In genomic region chr6:6919173-6919572, GRCh38 we compare ENCODE assay signal across 16 cellular contexts.
DNase-seq lines count a peak whose midpoint lies in the region; ATAC-seq and TF ChIP-seq lines count a peak whose summit lies in the region.
"Had no signal": no experiment of that assay in that cellular context is flagged by ENCODE, and none has a peak within 500 bp of the region (broad histone marks: within the 10 kb centered on the region; RNA-seq: fewer than 3 reads in every experiment).

No MANE protein-coding gene starts in this region.

- H3K4me3 ChIP-seq in PC-3 (ENCODE audit: low read length) (no peak overlapping the region), psoas muscle (no peak overlapping the region), subcutaneous abdominal adipose tissue (ENCODE audit: low read depth in 1 of 5, low read length in 5 of 5) (no peak overlapping the region), osteoblast (ENCODE audit: insufficient read depth, low read length) (no peak overlapping the region)
- H3K4me3 ChIP-seq: BLaER1, GM12878 had no signal

- intact Hi-C loops in PC-3 (cut with micrococcal nuclease) (loop anchor here (2.0 to 5.0 kb wide), 4 partner anchors 107 to 323 kb away; no protein-coding TSS in a partner anchor), psoas muscle (cut with DNase I) (no loop called here)

- DNase-seq in PC-3 (peak; percentile 65), psoas muscle (no peak), osteoblast (ENCODE audit: insufficient read length, low spot score, missing footprints) (no peak)
- no peak for DNase-seq in activated CD4-positive, CD25-positive, alpha-beta regulatory T cell (lab: John Stamatoyannopoulos, UW)
- DNase-seq: 8988T; BE2C; CD4-positive, alpha-beta memory T cell; COR-L47; DMS 273 treated with DMSO at 0.1 percent for 48 hours; DMS153; DMS79; GDM1 had no signal

- H3K9me3 ChIP-seq in PC-3 (ENCODE audit: low read length) (no peaks in the 10 kb centered on the region), psoas muscle (no peaks in the 10 kb centered on the region), subcutaneous abdominal adipose tissue (ENCODE audit: control insufficient read depth in 5 of 5, low read length in 5 of 5) (no peaks in the 10 kb centered on the region), osteoblast (ENCODE audit: low read depth, low read length) (no peaks in the 10 kb centered on the region)
- H3K9me3 ChIP-seq: BE2C had no signal

- H3F3A ChIP-seq in PC-3 (ENCODE audit: low read length, unreplicated experiment) = no peaks in the 10 kb centered on the region

- H2AFZ ChIP-seq in PC-3 (ENCODE audit: low read length) = no peak overlapping the region
- no peak overlapping the region for H2AFZ ChIP-seq in osteoblast (ENCODE audit: low read length)

- H3K27ac ChIP-seq in PC-3 (ENCODE audit: low read length) = peak overlapping the region; percentile 73
- H3K27ac ChIP-seq in psoas muscle = peak overlapping the region; percentile 21
- peak overlapping the region; percentile 58 for H3K27ac ChIP-seq in subcutaneous abdominal adipose tissue (ENCODE audit: low read depth, low read length)
- no peak overlapping the region for H3K27ac ChIP-seq in osteoblast (ENCODE audit: low read depth, low read length)
- H3K27ac ChIP-seq: BLaER1 had no signal

- H3K4me2 ChIP-seq in PC-3 (ENCODE audit: low read length) (peak overlapping the region; percentile 20), osteoblast (ENCODE audit: insufficient read depth, low read length) (no peak overlapping the region)
- H3K4me2 ChIP-seq: BLaER1 had no signal

- CTCF ChIA-PET in PC-3 (lab: Charles Lee) = no interaction called here

- H4K20me1 ChIP-seq in PC-3 (ENCODE audit: low read length) (no peaks in the 10 kb centered on the region), osteoblast (ENCODE audit: insufficient read depth, low read length) (no peaks in the 10 kb centered on the region)
- H4K20me1 ChIP-seq: BLaER1 had no signal

- no peaks in the 10 kb centered on the region for H3K27me3 ChIP-seq in PC-3 (ENCODE audit: low read length)
- no peaks in the 10 kb centered on the region for H3K27me3 ChIP-seq in psoas muscle (ENCODE audit: insufficient read depth in 3 of 3, low read length in 2 of 3)
- no peaks in the 10 kb centered on the region for H3K27me3 ChIP-seq in subcutaneous abdominal adipose tissue (ENCODE audit: control insufficient read depth in 5 of 5, insufficient read depth in 4 of 5, low read length in 5 of 5)
- no peaks in the 10 kb centered on the region for H3K27me3 ChIP-seq in osteoblast (ENCODE audit: insufficient read depth, low read length)
- H3K27me3 ChIP-seq: BE2C, BLaER1 had no signal

- TF ChIP-seq CTCF in PC-3 (conservative IDR thresholded peaks at IDR 0.05; ENCODE audit: low read depth, low read length) = no peak
- no peak for TF ChIP-seq CTCF in psoas muscle (IDR thresholded peaks at IDR 0.05)
- TF ChIP-seq CTCF in osteoblast (IDR thresholded peaks at IDR 0.05; ENCODE audit: extremely low read depth, low read depth, low read length) = no peak

- H3K4me1 ChIP-seq in PC-3 (ENCODE audit: insufficient read depth, low read length) = peaks cover 49% of the 10 kb centered on the region
- H3K4me1 ChIP-seq in psoas muscle = peaks cover 50% of the 10 kb centered on the region
- H3K4me1 ChIP-seq in subcutaneous abdominal adipose tissue (ENCODE audit: control insufficient read depth in 5 of 5, insufficient read depth in 5 of 5, low read length in 5 of 5) = peaks cover 10 to 45% (median 28%) of the 10 kb centered on the region in 5 donors
- peaks cover 10% of the 10 kb centered on the region for H3K4me1 ChIP-seq in osteoblast (ENCODE audit: insufficient read depth, low read length)
- H3K4me1 ChIP-seq: BE2C had no signal

- no peaks in the 10 kb centered on the region for H3K36me3 ChIP-seq in PC-3 (ENCODE audit: low read depth, low read length)
- no peaks in the 10 kb centered on the region for H3K36me3 ChIP-seq in psoas muscle (ENCODE audit: insufficient read depth in 1 of 2, low read depth in 1 of 2)
- no peaks in the 10 kb centered on the region for H3K36me3 ChIP-seq in subcutaneous abdominal adipose tissue (ENCODE audit: control insufficient read depth in 5 of 5, insufficient read depth in 5 of 5, low read length in 5 of 5)
- no peaks in the 10 kb centered on the region for H3K36me3 ChIP-seq in osteoblast (ENCODE audit: insufficient read depth, low read length)
- H3K36me3 ChIP-seq: BE2C, BLaER1 had no signal

- POLR2A ChIA-PET in PC-3 (lab: Charles Lee; ENCODE audit: unreplicated experiment) = no interaction called here

- ATAC-seq in PC-3 (peak; percentile 54), psoas muscle (no peak), HG02763 (IDR thresholded peaks at IDR 0.05; ENCODE audit: unreplicated experiment) (no peak)

- H3K9ac ChIP-seq in PC-3 (ENCODE audit: low read length) = peak overlapping the region; percentile 23; the same call in 1 of the 2 replicates
- no peak overlapping the region for H3K9ac ChIP-seq in subcutaneous abdominal adipose tissue (ENCODE audit: low read length in 5 of 5)
- H3K9ac ChIP-seq: BLaER1 had no signal

- H3K79me2 ChIP-seq in PC-3 (ENCODE audit: low read length) (no peaks in the 10 kb centered on the region), osteoblast (ENCODE audit: insufficient read depth, low read length) (no peaks in the 10 kb centered on the region)

- H3K9me2 ChIP-seq in PC-3 (replicated peaks; ENCODE audit: low read length) = no peaks in the 10 kb centered on the region

- no TSS peak for BruUV-seq in PC-3 (replicated peaks; lab: Mats Ljungman, UMichigan)

- 95 to 97% (median 96%) methylated on average over 2 of the region's 2 CpGs for WGBS in psoas muscle, 3 donors
